Comparison of ENCODE assay signal across 8 cellular contexts in the genomic region with DNA sequence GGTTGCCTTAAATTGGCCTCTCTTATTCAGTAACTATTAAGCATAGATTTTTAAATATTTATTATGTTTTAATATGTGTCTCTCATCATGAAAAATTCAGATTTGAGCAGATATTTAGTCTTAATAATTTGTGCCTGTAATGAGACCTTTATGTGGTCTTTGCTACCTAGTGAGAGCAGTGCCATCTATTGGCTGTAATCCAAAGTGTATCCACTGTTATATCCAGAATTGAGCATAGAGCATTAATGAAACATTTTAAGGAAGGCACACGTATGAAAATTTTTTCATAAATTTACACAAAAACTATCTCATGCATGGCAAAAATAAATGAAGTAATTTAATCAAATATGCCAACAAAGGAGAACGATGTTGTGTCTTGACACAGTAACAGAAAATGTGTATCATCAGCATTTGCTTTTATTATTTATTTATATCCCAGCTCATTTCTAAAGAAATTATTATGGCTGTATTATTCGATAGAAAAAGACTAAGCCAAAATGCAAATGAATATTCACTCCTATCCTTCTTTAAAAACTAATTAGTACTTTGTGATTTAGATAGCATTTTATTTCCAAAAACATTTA.
A peak's percentile ranks its signal among the peaks of the same experiment; 100 is the strongest.
DNase-seq lines count a peak whose midpoint lies in the region; ATAC-seq, FAIRE-seq and TF ChIP-seq lines count a peak whose summit lies in the region.

No MANE protein-coding gene starts in this region.

- FAIRE-seq in G401.6 (lab: Jason Lieb, UNC), result peak; percentile 90

- TF ChIP-seq CTCF in brain microvascular endothelial cell (IDR thresholded peaks at IDR 0.05; ENCODE audit: low read depth, low read length, missing control alignments) (peak; percentile 52), osteocyte (IDR thresholded peaks at IDR 0.05) (peak; percentile 79), upper lobe of left lung (IDR thresholded peaks at IDR 0.05) (no peak)

- no peak for ATAC-seq in upper lobe of left lung (ENCODE audit: low FRiP score in 2 of 2)
- ATAC-seq in HG02938 (IDR thresholded peaks at IDR 0.05; ENCODE audit: unreplicated experiment), result no peak

- DNase-seq in HAP-1 (ENCODE audit: low spot score in 2 of 2) (peak; percentile 16 to 47), NCI-H2081 (lab: John Stamatoyannopoulos, UW) (peak; percentile 30 to 60), brain microvascular endothelial cell (peak; percentile 27), osteocyte (ENCODE audit: extremely low spot score, unreplicated experiment) (no peak), upper lobe of left lung (no peak), activated gamma-delta T cell (lab: John Stamatoyannopoulos, UW) (no peak)

- H3K4me3 Mint-ChIP-seq in osteocyte (ENCODE audit: unreplicated experiment), result no peak overlapping the region

- no peak overlapping the region for H3K27ac Mint-ChIP-seq in osteocyte (ENCODE audit: unreplicated experiment)

- no peaks in the 10 kb centered on the region for H3K9me3 Mint-ChIP-seq in osteocyte (ENCODE audit: unreplicated experiment)

- H3K9me3 ChIP-seq in HAP-1 (no peaks in the 10 kb centered on the region), upper lobe of left lung (no peaks in the 10 kb centered on the region)

- peaks cover 3% of the 10 kb centered on the region for H3K27me3 Mint-ChIP-seq in osteocyte (ENCODE audit: unreplicated experiment)

- WGBS in upper lobe of left lung, 2 donors, result 53 to 56% methylated on average over 3 of the region's 3 CpGs

- H3K27ac ChIP-seq in brain microvascular endothelial cell (no peak overlapping the region), upper lobe of left lung (no peak overlapping the region)

- H3K4me1 ChIP-seq in HAP-1, result no peaks in the 10 kb centered on the region
- no peaks in the 10 kb centered on the region for H3K4me1 ChIP-seq in upper lobe of left lung

- H3K36me3 ChIP-seq in HAP-1 (replicated peaks), result no peaks in the 10 kb centered on the region
- H3K36me3 ChIP-seq in brain microvascular endothelial cell (replicated peaks), result no peaks in the 10 kb centered on the region
- H3K36me3 ChIP-seq in upper lobe of left lung, result no peaks in the 10 kb centered on the region

- in situ Hi-C loops in HAP-1 (cut with MboI; ENCODE audit: low sequenced_read_pairs), result no loop called here
- in situ Hi-C loops in brain microvascular endothelial cell (cut with HindIII; ENCODE audit: low pct_ligation_motif_present, low sequenced_read_pairs), result no loop called here

- H3K27me3 ChIP-seq in HAP-1 (ENCODE audit: low read depth), result no peaks in the 10 kb centered on the region
- H3K27me3 ChIP-seq in brain microvascular endothelial cell (replicated peaks), result no peaks in the 10 kb centered on the region
- H3K27me3 ChIP-seq in upper lobe of left lung, result no peaks in the 10 kb centered on the region

- H3K36me3 Mint-ChIP-seq in osteocyte (ENCODE audit: unreplicated experiment), result no peaks in the 10 kb centered on the region

- no peak for TF ChIP-seq POLR2A in upper lobe of left lung (IDR thresholded peaks at IDR 0.05)

- TF ChIP-seq EP300 in upper lobe of left lung (IDR thresholded peaks at IDR 0.05), result no peak

- no peak overlapping the region for H3K4me3 ChIP-seq in HAP-1
- H3K4me3 ChIP-seq in brain microvascular endothelial cell (ENCODE audit: low read depth, low read length), result no peak overlapping the region
- no peak overlapping the region for H3K4me3 ChIP-seq in upper lobe of left lung

- H3K4me1 Mint-ChIP-seq in osteocyte (ENCODE audit: unreplicated experiment), result no peaks in the 10 kb centered on the region

Comparison
In these comparisons a context has a peak if more than half of its experiments do, and no peak if none do; other contexts are left out.
1. DNase-seq: peak in HAP-1 (2 of 2), NCI-H2081 (2 of 2) and brain microvascular endothelial cell (single experiment); none in osteocyte (single experiment), upper lobe of left lung (0 of 2) and activated gamma-delta T cell (single experiment).
2. CTCF ChIP-seq: peak in brain microvascular endothelial cell (single experiment) and osteocyte (single experiment); none in upper lobe of left lung (0 of 6).